Comparison of ENCODE assay signal across 3 cellular contexts in the genomic region with DNA sequence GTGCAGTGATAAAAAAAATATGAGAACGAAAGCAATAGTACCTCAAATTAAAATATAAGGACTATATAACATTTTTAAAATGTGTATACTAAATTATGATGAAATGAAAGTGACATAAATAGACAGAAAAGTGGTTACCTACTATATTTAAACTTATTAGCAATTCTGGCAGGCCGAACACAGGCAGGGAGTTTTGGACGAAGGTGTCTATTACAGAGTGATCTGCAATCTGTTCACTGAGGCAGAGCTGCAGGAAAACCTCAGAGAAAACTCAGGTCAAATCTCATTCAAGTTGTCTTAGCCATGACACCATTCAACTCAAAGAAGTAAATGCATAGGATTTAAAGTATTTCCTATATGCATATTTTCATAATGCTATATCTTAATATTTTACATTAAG.
"Had no signal": no experiment of that assay in that cellular context is flagged by ENCODE, and none has a peak within 500 bp of the region (broad histone marks: within the 10 kb centered on the region; RNA-seq: fewer than 3 reads in every experiment).

No MANE protein-coding gene starts in this region.

- DNase-seq: GDM1, GF-D8 had no signal

- H3K4me3 ChIP-seq: GM12878 had no signal

- ATAC-seq: GM12878 had no signal
